ENCODE assay signal across 16 cellular contexts in the genomic region with DNA sequence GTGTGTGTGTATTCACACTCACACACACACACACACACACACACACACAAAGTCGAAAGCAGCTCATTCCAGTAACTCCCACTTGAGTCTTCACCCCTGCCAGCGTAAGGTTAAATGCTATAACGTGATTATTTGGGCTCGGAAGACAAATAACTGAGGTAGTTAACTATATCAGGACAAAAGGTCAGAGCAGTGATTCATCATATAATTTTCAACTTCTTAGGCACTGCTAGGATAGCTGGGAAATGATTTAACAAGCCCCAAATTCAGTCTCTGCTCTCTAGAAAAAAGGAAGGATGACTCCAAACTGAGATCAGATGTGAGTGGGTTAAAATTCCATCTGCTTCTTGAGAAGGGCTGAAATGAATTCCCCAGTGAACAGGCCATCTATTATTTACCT. TPM values are rescaled to one million over a fixed set of nuclear protein-coding genes. Genes with fewer than 3 reads are reported as not detected.
DNase-seq lines count a peak whose midpoint lies in the region; ATAC-seq and TF ChIP-seq lines count a peak whose summit lies in the region.
"Had no signal": no experiment of that assay in that cellular context is flagged by ENCODE, and none has a peak within 500 bp of the region (broad histone marks: within the 10 kb centered on the region; RNA-seq: fewer than 3 reads in every experiment).

No MANE protein-coding gene starts in this region.

- peaks cover 2% of the 10 kb centered on the region for H3K4me1 ChIP-seq in fibroblast of lung (ENCODE audit: control insufficient read depth, extremely low read depth, insufficient read depth, low read length)
- H3K4me1 ChIP-seq: Peyer's patch had no signal

- H3K4me3 Mint-ChIP-seq in nephron, result no peak overlapping the region
- H3K4me3 Mint-ChIP-seq: H9 had no signal

- peaks cover 14% of the 10 kb centered on the region for H3K9me3 Mint-ChIP-seq in nephron

- DNase-seq in NCI-H226 (peak; percentile 28), fibroblast of lung (ENCODE audit: low read depth in 2 of 2) (peak; percentile 8 to 67)
- DNase-seq in activated CD4-positive, alpha-beta T cell treated with anti-CD3 and anti-CD28 coated beads for 4 hours, result no peak
- DNase-seq in effector CD8-positive, alpha-beta T cell (lab: John Stamatoyannopoulos, UW), result no peak
- DNase-seq: H9, NCI-H1048, NCI-H2107, NCI-H446, Peyer's patch, SHP77 treated with DMSO at 0.1 percent for 48 hours had no signal

- H3K4me2 ChIP-seq in fibroblast of lung (ENCODE audit: extremely low read depth, insufficient read depth, low read length), result no peak overlapping the region

- H3K9ac ChIP-seq in fibroblast of lung (ENCODE audit: insufficient read depth, low read length), result no peak overlapping the region

- no peak for TF ChIP-seq CTCF in fibroblast of lung (conservative IDR thresholded peaks at IDR 0.05 in 1 of 2, IDR thresholded peaks at IDR 0.05 in 1 of 2; ENCODE audit: low read depth in 1 of 2, low read length in 2 of 2)
- no peak for TF ChIP-seq CTCF in nephron (IDR thresholded peaks at IDR 0.05; ENCODE audit: unreplicated experiment in 3 of 3)

- peak overlapping the region; percentile 25 to 80 (median 62) for H3K27ac Mint-ChIP-seq in nephron
- H3K27ac Mint-ChIP-seq: H9 had no signal

- H3K4me1 Mint-ChIP-seq in nephron, result peaks cover 31% of the 10 kb centered on the region

- H3K36me3 Mint-ChIP-seq in nephron (ENCODE audit: low read depth), result peaks cover 9% of the 10 kb centered on the region

- H3K79me2 ChIP-seq in fibroblast of lung (ENCODE audit: control insufficient read depth, insufficient read depth, low read length), result no peaks in the 10 kb centered on the region

- H4K20me1 ChIP-seq in fibroblast of lung (ENCODE audit: control insufficient read depth, extremely low read depth, insufficient read depth, low read length), result no peaks in the 10 kb centered on the region

- no peak overlapping the region for H2AFZ ChIP-seq in fibroblast of lung (ENCODE audit: low read length)

- ATAC-seq in GM18498 (IDR thresholded peaks at IDR 0.05; ENCODE audit: unreplicated experiment) (no peak), GM18907 (IDR thresholded peaks at IDR 0.05; ENCODE audit: unreplicated experiment) (no peak)
- ATAC-seq: K562 had no signal

- H3K4me3 ChIP-seq in fibroblast of lung (replicated peaks in 1 of 4; ENCODE audit: control extremely low read depth in 1 of 4, insufficient read depth in 1 of 4, low read depth in 3 of 4, low read length in 4 of 4), result no peak overlapping the region
- H3K4me3 ChIP-seq: K562, Peyer's patch had no signal

- no peaks in the 10 kb centered on the region for H3K27me3 ChIP-seq in fibroblast of lung (ENCODE audit: control insufficient read depth, insufficient read depth, low read length)
- H3K27me3 ChIP-seq: Peyer's patch had no signal

- no peaks in the 10 kb centered on the region for H3K36me3 ChIP-seq in fibroblast of lung (ENCODE audit: control insufficient read depth, insufficient read depth, low read length)
- H3K36me3 ChIP-seq: Peyer's patch had no signal

- no peak overlapping the region for H3K27ac ChIP-seq in fibroblast of lung (ENCODE audit: insufficient read depth, low read length)
- H3K27ac ChIP-seq: Peyer's patch had no signal

- no peaks in the 10 kb centered on the region for H3K9me3 ChIP-seq in fibroblast of lung (ENCODE audit: control insufficient read depth, insufficient read depth, low read depth, low read length)
- H3K9me3 ChIP-seq: Peyer's patch had no signal

- H3K27me3 Mint-ChIP-seq in nephron (ENCODE audit: low read depth), result no peaks in the 10 kb centered on the region

RNA-seq across cellular contexts. Expression of a gene that starts 30.7 kb away (rescaled TPM):
- not detected in 2 replicates for total RNA-seq in fibroblast of lung
- polyA plus RNA-seq in fibroblast of lung, result not detected in 2 replicates
- polyA plus RNA-seq in fibroblast of lung (2012), result not detected in 2 replicates
- not detected in 2 replicates for polyA minus RNA-seq in fibroblast of lung (ENCODE audit: low replicate concordance)
- total RNA-seq: H9, M059J, Peyer's patch had no signal
- polyA plus RNA-seq: BJ had no signal

Comparison
In these comparisons a context has a peak if more than half of its experiments do, and no peak if none do; other contexts are left out.
1. DNase-seq: peak in NCI-H226 (single experiment) and fibroblast of lung (2 of 2); none in activated CD4-positive, alpha-beta T cell treated with anti-CD3 and anti-CD28 coated beads for 4 hours (0 of 2) and effector CD8-positive, alpha-beta T cell (single experiment).